ENCODE assay signal across 17 cellular contexts in the genomic region with DNA sequence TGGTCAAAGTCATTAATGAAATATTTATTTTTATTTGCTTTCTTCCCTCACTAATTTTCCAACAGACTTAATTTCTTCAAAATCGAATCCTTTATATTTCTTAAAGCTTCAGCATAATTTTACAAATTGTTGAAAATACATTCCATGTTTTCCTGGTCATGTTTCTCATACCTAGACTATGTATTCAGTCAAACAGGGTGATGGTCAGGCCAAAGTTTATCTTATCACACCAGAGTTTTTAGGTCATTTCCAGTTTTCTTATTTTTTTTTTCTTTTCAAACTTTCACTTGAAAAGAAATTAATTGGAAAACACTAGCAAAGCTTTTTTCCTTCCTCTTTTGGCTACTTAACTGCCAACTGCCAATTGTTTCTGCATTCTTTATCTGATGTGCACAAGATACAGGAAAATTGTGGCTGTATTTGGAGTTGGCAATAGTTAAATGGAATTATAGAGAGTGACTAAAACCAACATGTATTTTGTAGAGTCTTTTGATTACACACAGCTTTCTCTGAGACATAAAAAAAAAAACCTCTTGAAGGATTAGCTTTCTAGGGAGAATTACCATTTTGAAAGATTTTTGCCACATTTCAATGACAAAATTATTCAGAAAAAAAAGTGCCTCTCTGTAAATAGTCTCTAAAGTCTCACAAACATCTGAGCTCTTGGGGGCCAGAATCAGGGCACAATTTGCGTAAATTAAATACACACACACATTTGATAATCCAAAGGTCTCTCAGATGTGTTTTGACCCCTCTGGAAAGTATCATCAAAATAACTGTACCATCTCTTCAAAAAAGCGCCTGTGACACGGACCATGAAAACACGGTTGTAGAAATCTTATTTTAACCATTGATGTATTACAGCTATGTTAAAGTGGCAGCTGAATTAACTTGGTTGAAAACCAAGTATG.
DNase-seq lines count a peak whose midpoint lies in the region; ATAC-seq and TF ChIP-seq lines count a peak whose summit lies in the region.
"Had no signal": no experiment of that assay in that cellular context is flagged by ENCODE, and none has a peak within 500 bp of the region (broad histone marks: within the 10 kb centered on the region; RNA-seq: fewer than 3 reads in every experiment).

No MANE protein-coding gene starts in this region.

- intact Hi-C loops in posterior vena cava (cut with DNase I), result no loop called here

- no peak for TF ChIP-seq CTCF in astrocyte of the cerebellum (IDR thresholded peaks at IDR 0.05; ENCODE audit: low read depth, low read length, missing control alignments)

- in situ Hi-C loops in astrocyte of the cerebellum (cut with HindIII; ENCODE audit: low sequenced_read_pairs), result no loop called here

- H3K4me3 ChIP-seq in astrocyte of the cerebellum (ENCODE audit: low read depth, low read length), result no peak overlapping the region
- H3K4me3 ChIP-seq: gastroesophageal sphincter, ovary had no signal

- ATAC-seq in left lobe of liver, result peak; percentile 32
- ATAC-seq in GM18861 (IDR thresholded peaks at IDR 0.05; ENCODE audit: unreplicated experiment), result no peak
- ATAC-seq in GM18873 (IDR thresholded peaks at IDR 0.05; ENCODE audit: low FRiP score, unreplicated experiment), result no peak
- ATAC-seq in GM19463 (IDR thresholded peaks at IDR 0.05; ENCODE audit: unreplicated experiment), result no peak
- ATAC-seq: CD8-positive, alpha-beta T cell; gastroesophageal sphincter had no signal

- DNase-seq in AML-193 (lab: John Stamatoyannopoulos, UW) (peak; percentile 55 to 62), M059J (ENCODE audit: low read depth) (peak; percentile 72), astrocyte of the cerebellum (ENCODE audit: low read depth) (peak; percentile 29), left lobe of liver (ENCODE audit: low spot score) (no peak), posterior vena cava (ENCODE audit: low spot score) (no peak)
- DNase-seq: activated CD4-positive, alpha-beta T cell treated with anti-CD3 and anti-CD28 coated beads, Interleukin-2, amount 10 ng/mL, durations not matched to agents 7 days and 5 days; caudate nucleus; CD8-positive, alpha-beta T cell; NCI-H1105 treated with DMSO at 0.1 percent for 48 hours; NCI-H526 treated with DMSO at 0.1 percent for 48 hours; ovary; stimulated activated naive CD4-positive, alpha-beta T cell; SW 1271 had no signal

Comparison
In these comparisons a context has a peak if more than half of its experiments do, and no peak if none do; other contexts are left out.
1. DNase-seq: peak in AML-193 (2 of 2), M059J (single experiment) and astrocyte of the cerebellum (single experiment); none in left lobe of liver (single experiment) and posterior vena cava (single experiment).